Comparison of ENCODE assay signal across 16 cellular contexts in genomic region chr16:53768167-53768566, GRCh38.
DNase-seq lines count a peak whose midpoint lies in the region; ATAC-seq and TF ChIP-seq lines count a peak whose summit lies in the region.
"Had no signal": no experiment of that assay in that cellular context is flagged by ENCODE, and none has a peak within 500 bp of the region (broad histone marks: within the 10 kb centered on the region; RNA-seq: fewer than 3 reads in every experiment).

No MANE protein-coding gene starts in this region.

- H3K4me1 ChIP-seq in right cardiac atrium (ENCODE audit: control insufficient read depth, insufficient read depth, low read length): peaks cover 3% of the 10 kb centered on the region
- H3K4me1 ChIP-seq in right atrium auricular region: peaks cover 0 to 48% of the 10 kb centered on the region in 2 donors
- peaks cover 73% of the 10 kb centered on the region for H3K4me1 ChIP-seq in adipocyte (ENCODE audit: control insufficient read depth, insufficient read depth, low read length)
- H3K4me1 ChIP-seq in upper lobe of right lung: peaks cover 43% of the 10 kb centered on the region
- H3K4me1 ChIP-seq: colonic mucosa had no signal

- no peak overlapping the region for H3K4me3 Mint-ChIP-seq in activated CD4-positive, alpha-beta T cell treated with anti-CD3 and anti-CD28 coated beads for 36 hours
- H3K4me3 Mint-ChIP-seq: activated CD4-positive, alpha-beta memory T cell treated with anti-CD3 and anti-CD28 coated beads for 36 hours; activated T-helper 17 cell treated with anti-CD3 and anti-CD28 coated beads, Interleukin-2, amount 50 U/mL, for 72 hours; stimulated activated naive B cell treated with anti-CD40 and anti-IgM and Interleukin-4, amounts not matched to agents 10 μg/mL and 1 μg/mL and 100 μg/mL, for 72 hours had no signal

- H3K36me3 ChIP-seq in right atrium auricular region (no peaks in the 10 kb centered on the region), adipocyte (ENCODE audit: control insufficient read depth, insufficient read depth, low read length, severe bottlenecking) (no peaks in the 10 kb centered on the region), upper lobe of right lung (no peaks in the 10 kb centered on the region)
- H3K36me3 ChIP-seq: colonic mucosa, heart left ventricle had no signal

- TF ChIP-seq CTCF in right atrium auricular region (IDR thresholded peaks at IDR 0.05): no peak
- TF ChIP-seq CTCF in upper lobe of right lung (IDR thresholded peaks at IDR 0.05): no peak

- H3K9me3 ChIP-seq in right cardiac atrium (ENCODE audit: control insufficient read depth, low read length) (no peaks in the 10 kb centered on the region), right atrium auricular region (no peaks in the 10 kb centered on the region), adipocyte (ENCODE audit: control insufficient read depth, low read length) (no peaks in the 10 kb centered on the region), upper lobe of right lung (no peaks in the 10 kb centered on the region)
- H3K9me3 ChIP-seq: colonic mucosa, heart left ventricle had no signal

- no peaks in the 10 kb centered on the region for H3K9me3 Mint-ChIP-seq in activated CD4-positive, alpha-beta T cell treated with anti-CD3 and anti-CD28 coated beads for 36 hours (ENCODE audit: low read depth)
- H3K9me3 Mint-ChIP-seq: activated CD4-positive, alpha-beta memory T cell treated with anti-CD3 and anti-CD28 coated beads for 36 hours; activated T-helper 17 cell treated with anti-CD3 and anti-CD28 coated beads, Interleukin-2, amount 50 U/mL, for 72 hours; stimulated activated naive B cell treated with anti-CD40 and anti-IgM and Interleukin-4, amounts not matched to agents 10 μg/mL and 1 μg/mL and 100 μg/mL, for 72 hours had no signal

- CTCF ChIA-PET in activated CD4-positive, alpha-beta T cell treated with anti-CD3 and anti-CD28 coated beads for 36 hours (lab: Charles Lee): interaction anchor here (0.6 to 1.6 kb wide), 4 partner anchors 13 to 866 kb away, joined by 3 to 8 read pairs (median 3); no protein-coding TSS in a partner anchor

- ATAC-seq in right cardiac atrium (no peak), upper lobe of right lung (no peak), HG03095 (IDR thresholded peaks at IDR 0.05; ENCODE audit: unreplicated experiment) (no peak)
- no peak for ATAC-seq in activated CD4-positive, alpha-beta T cell treated with anti-CD3 and anti-CD28 coated beads for 36 hours

- H3K27me3 Mint-ChIP-seq in activated CD4-positive, alpha-beta T cell treated with anti-CD3 and anti-CD28 coated beads for 36 hours: no peaks in the 10 kb centered on the region
- H3K27me3 Mint-ChIP-seq: activated CD4-positive, alpha-beta memory T cell treated with anti-CD3 and anti-CD28 coated beads for 36 hours; activated T-helper 17 cell treated with anti-CD3 and anti-CD28 coated beads, Interleukin-2, amount 50 U/mL, for 72 hours; stimulated activated naive B cell treated with anti-CD40 and anti-IgM and Interleukin-4, amounts not matched to agents 10 μg/mL and 1 μg/mL and 100 μg/mL, for 72 hours had no signal

- no peak overlapping the region for H3K27ac Mint-ChIP-seq in activated CD4-positive, alpha-beta T cell treated with anti-CD3 and anti-CD28 coated beads for 36 hours
- H3K27ac Mint-ChIP-seq: activated CD4-positive, alpha-beta memory T cell treated with anti-CD3 and anti-CD28 coated beads for 36 hours; activated T-helper 17 cell treated with anti-CD3 and anti-CD28 coated beads, Interleukin-2, amount 50 U/mL, for 72 hours; stimulated activated naive B cell treated with anti-CD40 and anti-IgM and Interleukin-4, amounts not matched to agents 10 μg/mL and 1 μg/mL and 100 μg/mL, for 72 hours had no signal

- H3K9ac ChIP-seq in adipocyte (ENCODE audit: low read length): peak overlapping the region; percentile 51
- H3K9ac ChIP-seq: parathyroid adenoma had no signal

- H3K27me3 ChIP-seq in right cardiac atrium (ENCODE audit: control insufficient read depth, insufficient read depth) (no peaks in the 10 kb centered on the region), right atrium auricular region (no peaks in the 10 kb centered on the region), adipocyte (replicated peaks; ENCODE audit: control insufficient read depth, insufficient read depth, low read length) (no peaks in the 10 kb centered on the region), upper lobe of right lung (no peaks in the 10 kb centered on the region)
- H3K27me3 ChIP-seq: colonic mucosa, heart left ventricle had no signal

- DNase-seq in right cardiac atrium: no peak
- no peak for DNase-seq in right atrium auricular region (ENCODE audit: low spot score)
- peak; percentile 50 for DNase-seq in adipocyte (ENCODE audit: low read depth)
- peak; percentile 65 for DNase-seq in iris pigment epithelial cell (ENCODE audit: low read depth)
- DNase-seq in upper lobe of right lung: no peak
- no peak for DNase-seq in activated CD4-positive, alpha-beta T cell treated with anti-CD3 and anti-CD28 coated beads for 36 hours
- no peak for DNase-seq in NCI-H2081 treated with DMSO at 0.1 percent for 48 hours (lab: John Stamatoyannopoulos, UW)
- DNase-seq: colonic mucosa; heart left ventricle; KBM-7; NCI-H1436; stimulated activated naive B cell treated with anti-CD40 and anti-IgM and Interleukin-4, amounts not matched to agents 10 μg/mL and 1 μg/mL and 100 μg/mL, for 72 hours had no signal

- H3K36me3 Mint-ChIP-seq in activated CD4-positive, alpha-beta T cell treated with anti-CD3 and anti-CD28 coated beads for 36 hours (ENCODE audit: low read depth): no peaks in the 10 kb centered on the region
- H3K36me3 Mint-ChIP-seq: activated CD4-positive, alpha-beta memory T cell treated with anti-CD3 and anti-CD28 coated beads for 36 hours; stimulated activated naive B cell treated with anti-CD40 and anti-IgM and Interleukin-4, amounts not matched to agents 10 μg/mL and 1 μg/mL and 100 μg/mL, for 72 hours had no signal

- POLR2A ChIA-PET in activated CD4-positive, alpha-beta T cell treated with anti-CD3 and anti-CD28 coated beads for 36 hours (lab: Charles Lee): no interaction called here

- intact Hi-C loops in right cardiac atrium (cut with DNase I) (no loop called here), upper lobe of right lung (cut with DNase I) (no loop called here)
- intact Hi-C loops in activated CD4-positive, alpha-beta T cell treated with anti-CD3 and anti-CD28 coated beads for 36 hours (cut with DNase I, micrococcal nuclease): loop anchor here in 1 of 2 experiments (1.0 kb wide), 1 partner anchor 23 kb away; no protein-coding TSS in a partner anchor

- peaks cover 27% of the 10 kb centered on the region for H3K4me1 Mint-ChIP-seq in activated CD4-positive, alpha-beta T cell treated with anti-CD3 and anti-CD28 coated beads for 36 hours

- H3K27ac ChIP-seq in right cardiac atrium (ENCODE audit: low read length) (peak overlapping the region; percentile 19), right atrium auricular region (no peak overlapping the region), upper lobe of right lung (no peak overlapping the region)
- H3K27ac ChIP-seq: colonic mucosa, parathyroid adenoma had no signal

- 70% methylated on average over 4 of the region's 4 CpGs for WGBS in right cardiac atrium

- H3K4me3 ChIP-seq in right cardiac atrium (ENCODE audit: low read length) (no peak overlapping the region), right atrium auricular region (no peak overlapping the region), adipocyte (ENCODE audit: low read length) (peak overlapping the region; percentile 17), upper lobe of right lung (no peak overlapping the region)
- H3K4me3 ChIP-seq: colonic mucosa, heart left ventricle had no signal

Comparison
In these comparisons a context has a peak if more than half of its experiments do, and no peak if none do; other contexts are left out.
1. DNase-seq: peak in adipocyte (single experiment) and iris pigment epithelial cell (single experiment); none in right cardiac atrium (0 of 3), right atrium auricular region (single experiment), upper lobe of right lung (single experiment), activated CD4-positive, alpha-beta T cell treated with anti-CD3 and anti-CD28 coated beads for 36 hours (single experiment) and NCI-H2081 treated with DMSO at 0.1 percent for 48 hours (single experiment).